In the genomic region with DNA sequence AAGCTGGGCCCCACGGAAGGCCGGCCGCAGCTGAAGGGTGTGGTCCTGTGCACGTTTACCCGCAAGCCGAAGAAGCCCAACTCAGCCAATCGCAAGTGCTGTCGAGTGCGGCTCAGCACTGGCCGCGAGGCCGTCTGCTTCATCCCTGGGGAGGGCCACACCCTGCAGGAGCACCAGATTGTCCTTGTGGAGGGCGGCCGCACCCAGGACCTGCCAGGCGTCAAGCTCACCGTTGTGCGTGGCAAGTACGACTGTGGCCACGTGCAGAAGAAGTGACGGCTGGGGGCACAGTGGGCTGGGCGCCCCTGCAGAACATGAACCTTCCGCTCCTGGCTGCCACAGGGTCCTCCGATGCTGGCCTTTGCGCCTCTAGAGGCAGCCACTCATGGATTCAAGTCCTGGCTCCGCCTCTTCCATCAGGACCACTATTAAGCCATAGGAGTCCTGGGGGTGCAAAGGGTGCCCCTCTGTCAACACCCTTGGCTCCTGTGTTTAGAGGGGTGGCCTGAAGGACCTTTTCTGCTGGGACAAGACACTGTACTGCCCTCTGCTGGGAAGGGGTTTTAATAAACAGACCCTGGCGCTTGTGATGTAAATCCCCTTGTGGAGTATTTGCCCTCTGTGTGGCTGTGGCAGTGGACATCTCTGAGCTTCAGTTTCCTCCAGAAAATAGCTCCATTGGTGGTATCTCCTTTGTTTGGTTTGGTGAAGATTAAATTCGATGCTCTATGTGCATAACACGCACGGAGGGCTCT, we compare ENCODE assay signal across 8 cellular contexts. TPM values are rescaled to one million over a fixed set of nuclear protein-coding genes. Genes with fewer than 3 reads are reported as not detected.
DNase-seq lines count a peak whose midpoint lies in the region; ATAC-seq and TF ChIP-seq lines count a peak whose summit lies in the region.

No MANE protein-coding gene starts in this region.

- H3K27me3 Mint-ChIP-seq in activated T-cell treated with anti-CD3 and anti-CD28 coated beads, Interleukin-2, amount 50 U/mL, for 24 hours = no peaks in the 10 kb centered on the region
- peaks cover 11 to 26% (median 17%) of the 10 kb centered on the region in 3 donors for H3K27me3 Mint-ChIP-seq in immature natural killer cell (ENCODE audit: low read depth in 3 of 3)

- peak overlapping the region; percentile 77 for H3K27ac Mint-ChIP-seq in activated T-cell treated with anti-CD3 and anti-CD28 coated beads, Interleukin-2, amount 50 U/mL, for 24 hours
- H3K27ac Mint-ChIP-seq in immature natural killer cell = peak overlapping the region in 5 of 6 donors; percentile 29 to 83 (median 70)

- ATAC-seq in GM18505 (IDR thresholded peaks at IDR 0.05; ENCODE audit: unreplicated experiment) (no peak), GM18498 (IDR thresholded peaks at IDR 0.05; ENCODE audit: unreplicated experiment) (no peak)

- DNase-seq in NCI-H510A treated with DMSO at 0.1 percent for 48 hours (lab: John Stamatoyannopoulos, UW) = peak; percentile 3
- DNase-seq in NCI-H510A (lab: John Stamatoyannopoulos, UW) = no peak
- DNase-seq in Kasumi-1 (lab: John Stamatoyannopoulos, UW) = peak; percentile 72 to 80
- no peak for DNase-seq in activated T-cell treated with anti-CD3 and anti-CD28 coated beads, Interleukin-2, amount 50 U/mL, for 24 hours
- peak; percentile 51 to 58 (median 51) for DNase-seq in immature natural killer cell
- DNase-seq in inferior parietal cortex (ENCODE audit: extremely low spot score) = no peak

- no peak for TF ChIP-seq POLR2A in GM18505 (IDR thresholded peaks at IDR 0.05; ENCODE audit: borderline replicate concordance, extremely low read depth, insufficient read depth, insufficient read length)

- H3K9me3 Mint-ChIP-seq in activated T-cell treated with anti-CD3 and anti-CD28 coated beads, Interleukin-2, amount 50 U/mL, for 24 hours = peaks cover 3% of the 10 kb centered on the region
- H3K9me3 Mint-ChIP-seq in immature natural killer cell = peaks cover 0 to 2% (median 0%) of the 10 kb centered on the region in 6 donors

- peaks cover 39% of the 10 kb centered on the region for H3K4me1 Mint-ChIP-seq in activated T-cell treated with anti-CD3 and anti-CD28 coated beads, Interleukin-2, amount 50 U/mL, for 24 hours (ENCODE audit: low read depth)
- peaks cover 46% of the 10 kb centered on the region in 2 donors for H3K4me1 Mint-ChIP-seq in immature natural killer cell

- H3K4me3 Mint-ChIP-seq in activated T-cell treated with anti-CD3 and anti-CD28 coated beads, Interleukin-2, amount 50 U/mL, for 24 hours = peak overlapping the region; percentile 99
- peak overlapping the region; percentile 2 to 55 (median 36) for H3K4me3 Mint-ChIP-seq in immature natural killer cell

- H3K36me3 Mint-ChIP-seq in activated T-cell treated with anti-CD3 and anti-CD28 coated beads, Interleukin-2, amount 50 U/mL, for 24 hours (ENCODE audit: low read depth) = peaks cover 67% of the 10 kb centered on the region
- H3K36me3 Mint-ChIP-seq in immature natural killer cell = peaks cover 13 to 17% (median 15%) of the 10 kb centered on the region in 3 donors

RNA-seq across cellular contexts. Expression of gene MRPS12, which starts 1.9 kb away (rescaled TPM):
- 100 to 1,000 TPM; 120 to 175 (median 127) TPM for polyA plus RNA-seq in immature natural killer cell

RNA-seq across cellular contexts. Expression of gene SARS2, which starts 2.0 kb away (rescaled TPM):
- 10 to 100 TPM; 12.7 to 21.7 (median 19.6) TPM for polyA plus RNA-seq in immature natural killer cell

RNA-seq across cellular contexts. Expression of gene CCER2, which starts 20.6 kb away (rescaled TPM):
- polyA plus RNA-seq in immature natural killer cell = not detected

RNA-seq across cellular contexts. Expression of gene NFKBIB, which starts 32.8 kb away (rescaled TPM):
- 10 to 100 TPM; 10.0 to 31.1 (median 24.0) TPM for polyA plus RNA-seq in immature natural killer cell

RNA-seq across cellular contexts. Expression of gene SIRT2, which starts 33.2 kb away (rescaled TPM):
- 100 to 1,000 TPM in 2 of 3 donors, 10 to 100 TPM in 1; 96.8 to 114 (median 112) TPM for polyA plus RNA-seq in immature natural killer cell

Comparison
In these comparisons a context has a peak if more than half of its experiments do, and no peak if none do; other contexts are left out.
1. DNase-seq: peak in NCI-H510A treated with DMSO at 0.1 percent for 48 hours (single experiment), Kasumi-1 (2 of 2) and immature natural killer cell (3 of 3); none in NCI-H510A (single experiment), activated T-cell treated with anti-CD3 and anti-CD28 coated beads, Interleukin-2, amount 50 U/mL, for 24 hours (single experiment) and inferior parietal cortex (single experiment).